ENCODE assay signal across 13 cellular contexts in genomic region chr11:65378208-65378927, GRCh38. TPM values are rescaled to one million over a fixed set of nuclear protein-coding genes. Genes with fewer than 3 reads are reported as not detected.
DNase-seq lines count a peak whose midpoint lies in the region; ATAC-seq, FAIRE-seq and TF ChIP-seq lines count a peak whose summit lies in the region.
"Had no signal": no experiment of that assay in that cellular context is flagged by ENCODE, and none has a peak within 500 bp of the region (broad histone marks: within the 10 kb centered on the region; RNA-seq: fewer than 3 reads in every experiment).

No MANE protein-coding gene starts in this region.

- WGBS in upper lobe of left lung, 2 donors: 68 to 69% methylated on average over 12 to 19 of the region's 19 CpGs

- no peak for TF ChIP-seq EP300 in upper lobe of left lung (IDR thresholded peaks at IDR 0.05)

- H3K27me3 ChIP-seq in foreskin keratinocyte (no peaks in the 10 kb centered on the region), upper lobe of left lung (no peaks in the 10 kb centered on the region), osteoblast (ENCODE audit: insufficient read depth, low read length) (no peaks in the 10 kb centered on the region)
- H3K27me3 ChIP-seq: heart right ventricle had no signal

- no peaks in the 10 kb centered on the region for H3K36me3 ChIP-seq in upper lobe of left lung
- H3K36me3 ChIP-seq in osteoblast (ENCODE audit: insufficient read depth, low read length): no peaks in the 10 kb centered on the region

- no peak overlapping the region for H3K4me2 ChIP-seq in osteoblast (ENCODE audit: insufficient read depth, low read length)

- no peak for TF ChIP-seq POLR2A in upper lobe of left lung (IDR thresholded peaks at IDR 0.05)

- no peaks in the 10 kb centered on the region for H3K79me2 ChIP-seq in osteoblast (ENCODE audit: insufficient read depth, low read length)

- H3K4me3 ChIP-seq in upper lobe of left lung (no peak overlapping the region), osteoblast (ENCODE audit: insufficient read depth, low read length) (no peak overlapping the region)
- H3K4me3 ChIP-seq: heart right ventricle, mucosa of descending colon had no signal

- no peaks in the 10 kb centered on the region for H3K9me3 ChIP-seq in upper lobe of left lung
- H3K9me3 ChIP-seq in osteoblast (ENCODE audit: low read depth, low read length): no peaks in the 10 kb centered on the region
- H3K9me3 ChIP-seq: heart right ventricle, mucosa of descending colon had no signal

- FAIRE-seq in RCC 7860 (lab: Jason Lieb, UNC): no peak

- TF ChIP-seq CTCF in foreskin keratinocyte (conservative IDR thresholded peaks at IDR 0.05) (peak; percentile 38), upper lobe of left lung (IDR thresholded peaks at IDR 0.05) (no peak), osteoblast (IDR thresholded peaks at IDR 0.05; ENCODE audit: extremely low read depth, low read depth, low read length) (no peak)

- ATAC-seq in Right ventricle myocardium inferior: no peak
- no peak for ATAC-seq in foreskin keratinocyte
- no peak for ATAC-seq in upper lobe of left lung (ENCODE audit: low FRiP score in 2 of 2)
- no peak for ATAC-seq in GM21825 (IDR thresholded peaks at IDR 0.05; ENCODE audit: unreplicated experiment)
- ATAC-seq: heart right ventricle, mucosa of descending colon had no signal

- no peak overlapping the region for H2AFZ ChIP-seq in osteoblast (ENCODE audit: low read length)

- H4K20me1 ChIP-seq in osteoblast (ENCODE audit: insufficient read depth, low read length): no peaks in the 10 kb centered on the region

- H3K27ac ChIP-seq in foreskin keratinocyte: no peak overlapping the region
- H3K27ac ChIP-seq in upper lobe of left lung: peak overlapping the region in 1 of 4 donors; percentile 49
- H3K27ac ChIP-seq in osteoblast (ENCODE audit: low read depth, low read length): no peak overlapping the region

- H3K4me1 ChIP-seq in foreskin keratinocyte: peaks cover 7% of the 10 kb centered on the region
- H3K4me1 ChIP-seq in upper lobe of left lung: peaks cover 27 to 59% (median 29%) of the 10 kb centered on the region in 4 donors
- H3K4me1 ChIP-seq in osteoblast (ENCODE audit: insufficient read depth, low read length): peaks cover 16% of the 10 kb centered on the region

- peak; percentile 66 for DNase-seq in Right ventricle myocardium inferior (ENCODE audit: missing footprints)
- no peak for DNase-seq in cardiac septum (ENCODE audit: low spot score)
- peak; percentile 3 for DNase-seq in RCC 7860 (ENCODE audit: low spot score)
- DNase-seq in foreskin keratinocyte: no peak
- DNase-seq in upper lobe of left lung: peak; percentile 53 to 55
- DNase-seq in AG08396 (ENCODE audit: low spot score): no peak
- no peak for DNase-seq in osteoblast (ENCODE audit: insufficient read length, low spot score, missing footprints)
- DNase-seq: activated CD4-positive, alpha-beta T cell treated with anti-CD3 and anti-CD28 coated beads for 1 hour; activated naive CD8-positive, alpha-beta T cell treated with anti-CD3 and anti-CD28 coated beads, Interleukin-2, amount 10 ng/mL, durations not matched to agents 7 days and 5 days; effector CD4-positive, alpha-beta T cell; heart right ventricle; mucosa of descending colon had no signal

- intact Hi-C loops in Right ventricle myocardium inferior (cut with DNase I): no loop called here
- intact Hi-C loops in cardiac septum (cut with DNase I): no loop called here

RNA-seq across cellular contexts. Expression of gene SLC25A45, which starts 4.1 kb away (rescaled TPM):
- total RNA-seq in Right ventricle myocardium inferior: 5.6 TPM
- total RNA-seq in cardiac septum: 10.5 TPM
- total RNA-seq in foreskin keratinocyte: 0.25 and 0.58 TPM in 2 replicates
- 0.16 and 0.17 TPM in 2 replicates for polyA plus RNA-seq in foreskin keratinocyte
- total RNA-seq in upper lobe of left lung: 10 to 100 TPM in 4 of 6 donors, 1 to 10 TPM in 2; 5.5 to 40.8 (median 19.4) TPM
- 4.1 and 4.3 TPM in 2 replicates for total RNA-seq in osteoblast

RNA-seq across cellular contexts. Expression of gene FRMD8, which starts 8.1 kb away (rescaled TPM):
- total RNA-seq in Right ventricle myocardium inferior: 8.2 TPM
- 14.4 TPM for total RNA-seq in cardiac septum
- 26.3 and 29.7 TPM in 2 replicates for total RNA-seq in foreskin keratinocyte
- polyA plus RNA-seq in foreskin keratinocyte: 16.0 and 17.0 TPM in 2 replicates
- 10 to 100 TPM; 31.4 to 77.5 (median 45.8) TPM for total RNA-seq in upper lobe of left lung
- total RNA-seq in osteoblast: 62.2 and 78.2 TPM in 2 replicates

RNA-seq across cellular contexts. Expression of gene TIGD3, which starts 23.8 kb away (rescaled TPM):
- total RNA-seq in Right ventricle myocardium inferior (0.54 TPM), cardiac septum (not detected), foreskin keratinocyte (0.07 and 0.14 TPM in 2 replicates), upper lobe of left lung (under 1 TPM in 4 of 6 donors, not detected in 2; 0.15 to 0.51 (median 0.35) TPM), osteoblast (not detected in 2 replicates)
- 0.10 and 0.13 TPM in 2 replicates for polyA plus RNA-seq in foreskin keratinocyte

RNA-seq across cellular contexts. Expression of gene NEAT1, which starts 44.2 kb away (rescaled TPM):
- total RNA-seq in Right ventricle myocardium inferior (457 TPM), cardiac septum (668 TPM), foreskin keratinocyte (66.8 and 83.1 TPM in 2 replicates), upper lobe of left lung (1,000 to 10,000 TPM in 3 of 6 donors, 100 to 1,000 TPM in 3; 245 to 3,084 (median 1,019) TPM), osteoblast (818 and 1,122 TPM in 2 replicates)
- polyA plus RNA-seq in foreskin keratinocyte: 100 and 119 TPM in 2 replicates

RNA-seq across cellular contexts. Expression of gene DPF2, which starts 44.7 kb away (rescaled TPM):
- total RNA-seq in Right ventricle myocardium inferior: 51.6 TPM
- 46.2 TPM for total RNA-seq in cardiac septum
- total RNA-seq in foreskin keratinocyte: 29.1 and 31.7 TPM in 2 replicates
- 38.0 and 38.7 TPM in 2 replicates for polyA plus RNA-seq in foreskin keratinocyte
- 10 to 100 TPM; 32.1 to 68.1 (median 54.7) TPM for total RNA-seq in upper lobe of left lung
- total RNA-seq in osteoblast: 44.2 and 48.1 TPM in 2 replicates

Comparison
In these comparisons a context has a peak if more than half of its experiments do, and no peak if none do; other contexts are left out.
1. DNase-seq: peak in Right ventricle myocardium inferior (single experiment), RCC 7860 (single experiment) and upper lobe of left lung (2 of 2); none in cardiac septum (single experiment), foreskin keratinocyte (0 of 2), AG08396 (single experiment) and osteoblast (single experiment).